9 cellular contexts compared by ENCODE assay signal in the genomic region with DNA sequence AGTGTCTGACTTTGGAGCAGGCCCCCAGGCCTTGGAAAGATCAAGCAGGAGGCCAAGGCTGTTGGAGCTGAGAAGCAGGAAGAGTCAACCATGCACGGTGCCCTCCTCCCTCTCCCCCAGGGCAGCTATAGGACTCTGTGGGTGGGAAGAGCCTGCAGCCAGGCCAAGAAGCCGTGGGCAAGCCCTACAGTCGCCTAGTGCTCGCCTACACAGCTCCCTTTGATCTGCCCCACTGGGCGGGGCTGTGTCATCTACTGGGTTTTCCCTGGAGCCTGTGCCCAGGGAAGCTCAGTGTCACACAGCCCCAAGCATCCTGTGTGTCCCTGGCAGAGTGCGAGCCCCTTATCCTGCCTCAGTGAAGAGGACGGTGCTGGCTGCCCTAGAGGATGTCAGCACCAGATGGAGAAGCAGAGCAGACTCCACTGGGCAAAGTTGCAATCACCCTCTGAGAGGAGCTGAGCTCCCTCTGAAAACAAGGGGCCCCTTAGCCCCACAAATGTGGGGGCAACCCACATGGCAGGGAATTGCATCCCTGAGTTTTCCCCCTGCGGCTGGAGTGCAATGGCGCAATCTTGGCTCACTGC.
DNase-seq lines count a peak whose midpoint lies in the region; ATAC-seq and TF ChIP-seq lines count a peak whose summit lies in the region.
"Had no signal": no experiment of that assay in that cellular context is flagged by ENCODE, and none has a peak within 500 bp of the region (broad histone marks: within the 10 kb centered on the region; RNA-seq: fewer than 3 reads in every experiment).

No MANE protein-coding gene starts in this region.

- DNase-seq in activated CD4-positive, alpha-beta T cell treated with anti-CD3 and anti-CD28 coated beads for 48 hours: peak; percentile 20
- no peak for DNase-seq in activated CD4-positive, alpha-beta T cell treated with anti-CD3 and anti-CD28 coated beads, Interleukin-2, amount 50 U/mL, for 4 hours
- no peak for DNase-seq in RWPE2 (ENCODE audit: low spot score)
- no peak for DNase-seq in esophagus muscularis mucosa (ENCODE audit: extremely low spot score)
- DNase-seq in stimulated activated naive CD8-positive, alpha-beta T cell treated with anti-CD3 and anti-CD28 coated beads, Interleukin-15, amount 100 ng/mL, for 72 hours: no peak
- no peak for DNase-seq in NCI-H2107 (lab: John Stamatoyannopoulos, UW)
- no peak for DNase-seq in NCI-H1436 (lab: John Stamatoyannopoulos, UW)
- no peak for DNase-seq in stimulated activated CD4-positive, alpha-beta T cell treated with anti-CD3 and anti-CD28 coated beads, Interleukin-2, amount 100 ng/mL, for 48 hours

- peak overlapping the region; percentile 52 to 63 for H3K4me3 Mint-ChIP-seq in stimulated activated naive CD8-positive, alpha-beta T cell treated with anti-CD3 and anti-CD28 coated beads, Interleukin-15, amount 100 ng/mL, for 72 hours

- H3K27me3 Mint-ChIP-seq in stimulated activated naive CD8-positive, alpha-beta T cell treated with anti-CD3 and anti-CD28 coated beads, Interleukin-15, amount 100 ng/mL, for 72 hours: no peaks in the 10 kb centered on the region

- H3K36me3 ChIP-seq in RWPE2 (ENCODE audit: low read depth) (no peaks in the 10 kb centered on the region), esophagus muscularis mucosa (no peaks in the 10 kb centered on the region)

- peaks cover 0 to 1% of the 10 kb centered on the region in 2 donors for H3K9me3 Mint-ChIP-seq in stimulated activated naive CD8-positive, alpha-beta T cell treated with anti-CD3 and anti-CD28 coated beads, Interleukin-15, amount 100 ng/mL, for 72 hours

- intact Hi-C loops in esophagus muscularis mucosa (cut with DNase I): loop anchor here (10.0 kb wide), 2 partner anchors 46 to 184 kb away; no protein-coding TSS in a partner anchor

- peaks cover 70% of the 10 kb centered on the region for H3K4me1 Mint-ChIP-seq in stimulated activated naive CD8-positive, alpha-beta T cell treated with anti-CD3 and anti-CD28 coated beads, Interleukin-15, amount 100 ng/mL, for 72 hours

- H3K27me3 ChIP-seq in RWPE2 (ENCODE audit: insufficient read depth, poor library complexity, severe bottlenecking) (no peaks in the 10 kb centered on the region), esophagus muscularis mucosa (no peaks in the 10 kb centered on the region)

- H3K9me3 ChIP-seq in RWPE2 (ENCODE audit: severe bottlenecking): no peaks in the 10 kb centered on the region
- no peaks in the 10 kb centered on the region for H3K9me3 ChIP-seq in esophagus muscularis mucosa

- H3K4me1 ChIP-seq in RWPE2 (ENCODE audit: insufficient read depth, poor library complexity, severe bottlenecking) (peaks cover 22% of the 10 kb centered on the region), esophagus muscularis mucosa (peaks cover 22 to 42% (median 27%) of the 10 kb centered on the region in 4 donors)
- H3K4me1 ChIP-seq: parathyroid adenoma had no signal

- no peak for TF ChIP-seq CTCF in RWPE2 (IDR thresholded peaks at IDR 0.05; ENCODE audit: poor library complexity, severe bottlenecking)
- TF ChIP-seq CTCF in esophagus muscularis mucosa (IDR thresholded peaks at IDR 0.05): no peak

- TF ChIP-seq POLR2A in esophagus muscularis mucosa (IDR thresholded peaks at IDR 0.05; ENCODE audit: low read depth): no peak

- ATAC-seq in RWPE2 (ENCODE audit: low read depth): no peak
- ATAC-seq in stimulated activated naive CD8-positive, alpha-beta T cell treated with anti-CD3 and anti-CD28 coated beads, Interleukin-15, amount 100 ng/mL, for 72 hours: peak; percentile 37

- H3K4me3 ChIP-seq in RWPE2 (ENCODE audit: severe bottlenecking): no peak overlapping the region
- H3K4me3 ChIP-seq in esophagus muscularis mucosa: no peak overlapping the region

- no peak for TF ChIP-seq EP300 in esophagus muscularis mucosa (IDR thresholded peaks at IDR 0.05)

- 79% methylated on average over 4 of the region's 9 CpGs for WGBS in esophagus muscularis mucosa

- peak overlapping the region in 1 of 2 donors; percentile 38 for H3K27ac Mint-ChIP-seq in stimulated activated naive CD8-positive, alpha-beta T cell treated with anti-CD3 and anti-CD28 coated beads, Interleukin-15, amount 100 ng/mL, for 72 hours

- H3K27ac ChIP-seq in RWPE2 (ENCODE audit: poor library complexity, severe bottlenecking) (peak overlapping the region; percentile 80), esophagus muscularis mucosa (replicated peaks in 1 of 4) (peak overlapping the region; percentile 76 to 81 (median 80))
- H3K27ac ChIP-seq: parathyroid adenoma had no signal
